ENCODE assay signal across 17 cellular contexts in the genomic region with DNA sequence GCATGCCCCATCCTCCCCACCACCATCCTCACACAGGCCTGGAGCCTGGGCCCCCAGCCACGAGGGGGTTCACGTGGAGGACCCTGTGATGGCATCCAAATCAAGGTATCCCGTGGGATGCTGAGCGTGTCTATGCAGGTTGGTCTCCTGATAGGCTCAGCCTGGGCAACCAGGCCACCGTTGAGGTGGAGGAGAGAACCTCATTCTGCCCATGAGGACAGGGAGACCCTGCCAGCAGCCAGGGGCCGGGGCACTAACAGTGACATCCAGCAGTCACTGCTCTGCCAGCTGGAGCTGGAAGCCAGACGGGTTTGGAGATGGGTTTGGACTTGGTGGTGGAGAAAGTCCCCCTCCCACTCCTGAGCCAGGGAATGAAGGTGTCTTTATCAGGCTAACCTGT.
DNase-seq lines count a peak whose midpoint lies in the region; ATAC-seq and TF ChIP-seq lines count a peak whose summit lies in the region.
"Had no signal": no experiment of that assay in that cellular context is flagged by ENCODE, and none has a peak within 500 bp of the region (broad histone marks: within the 10 kb centered on the region; RNA-seq: fewer than 3 reads in every experiment).

No MANE protein-coding gene starts in this region.

- no peaks in the 10 kb centered on the region for H3K27me3 ChIP-seq in BLaER1 treated with 17β-estradiol and CSF1 and Interleukin-3, amounts not matched to agents 10 nM and 100 nM
- H3K27me3 ChIP-seq in osteoblast (ENCODE audit: insufficient read depth, low read length) = no peaks in the 10 kb centered on the region
- no peaks in the 10 kb centered on the region for H3K27me3 ChIP-seq in H7 (ENCODE audit: control insufficient read depth, insufficient read depth, low read length)
- H3K27me3 ChIP-seq: BLaER1 had no signal

- H3K9ac ChIP-seq in BLaER1 treated with 17β-estradiol and CSF1 and Interleukin-3, amounts not matched to agents 10 nM and 100 nM = no peak overlapping the region
- H3K9ac ChIP-seq: BLaER1 had no signal

- no peak overlapping the region for H2AFZ ChIP-seq in osteoblast (ENCODE audit: low read length)

- no peaks in the 10 kb centered on the region for H3K36me3 ChIP-seq in BLaER1 treated with 17β-estradiol and CSF1 and Interleukin-3, amounts not matched to agents 10 nM and 100 nM
- no peaks in the 10 kb centered on the region for H3K36me3 ChIP-seq in osteoblast (ENCODE audit: insufficient read depth, low read length)
- H3K36me3 ChIP-seq in H7 (replicated peaks; ENCODE audit: control insufficient read depth, insufficient read depth, low read length) = no peaks in the 10 kb centered on the region
- H3K36me3 ChIP-seq: BLaER1 had no signal

- H3K79me2 ChIP-seq in osteoblast (ENCODE audit: insufficient read depth, low read length) = no peaks in the 10 kb centered on the region

- H4K20me1 ChIP-seq in BLaER1 treated with 17β-estradiol and CSF1 and Interleukin-3, amounts not matched to agents 10 nM and 100 nM = no peaks in the 10 kb centered on the region
- H4K20me1 ChIP-seq in osteoblast (ENCODE audit: insufficient read depth, low read length) = no peaks in the 10 kb centered on the region
- H4K20me1 ChIP-seq: BLaER1 had no signal

- no peak overlapping the region for H3K27ac ChIP-seq in BLaER1 treated with 17β-estradiol and CSF1 and Interleukin-3, amounts not matched to agents 10 nM and 100 nM
- no peak overlapping the region for H3K27ac ChIP-seq in coronary artery
- no peak overlapping the region for H3K27ac ChIP-seq in osteoblast (ENCODE audit: low read depth, low read length)
- H3K27ac ChIP-seq: 22Rv1, BLaER1 had no signal

- peaks cover 18 to 33% (median 23%) of the 10 kb centered on the region in 11 experiments for H3K9me3 ChIP-seq in BLaER1 treated with 17β-estradiol and CSF1 and Interleukin-3, amounts not matched to agents 10 nM and 100 nM (replicated peaks in 1 of 11)
- H3K9me3 ChIP-seq in osteoblast (ENCODE audit: low read depth, low read length) = no peaks in the 10 kb centered on the region

- peak overlapping the region in 7 of 11 experiments; percentile 0 to 35 (median 11); a peak in 11 of 22 replicates for H3K4me2 ChIP-seq in BLaER1 treated with 17β-estradiol and CSF1 and Interleukin-3, amounts not matched to agents 10 nM and 100 nM
- H3K4me2 ChIP-seq in osteoblast (ENCODE audit: insufficient read depth, low read length) = no peak overlapping the region
- H3K4me2 ChIP-seq: BLaER1 had no signal

- TF ChIP-seq CTCF in coronary artery (IDR thresholded peaks at IDR 0.05) (no peak), osteoblast (IDR thresholded peaks at IDR 0.05; ENCODE audit: extremely low read depth, low read depth, low read length) (no peak)

- no peak for ATAC-seq in left lobe of liver

- peaks cover 0 to 16% (median 10%) of the 10 kb centered on the region in 10 experiments; a peak in 11 of 20 replicates for H3K4me1 ChIP-seq in BLaER1 treated with 17β-estradiol and CSF1 and Interleukin-3, amounts not matched to agents 10 nM and 100 nM
- H3K4me1 ChIP-seq in osteoblast (ENCODE audit: insufficient read depth, low read length) = no peaks in the 10 kb centered on the region
- H3K4me1 ChIP-seq: BLaER1 had no signal

- DNase-seq in coronary artery (ENCODE audit: low spot score) (peak; percentile 55), left lobe of liver (ENCODE audit: low spot score) (peak; percentile 37), osteoblast (ENCODE audit: insufficient read length, low spot score, missing footprints) (peak; percentile 73), NOMO-1 (lab: John Stamatoyannopoulos, UW; ENCODE audit: unreplicated experiment in 2 of 2) (no peak), occipital lobe (lab: John Stamatoyannopoulos, UW) (no peak), H7 (no peak), DMS79 treated with DMSO at 0.1 percent for 48 hours (lab: John Stamatoyannopoulos, UW) (no peak)
- DNase-seq: CD4-positive, alpha-beta T cell; CD8-positive, alpha-beta memory T cell; DMS 273 treated with DMSO at 0.1 percent for 48 hours; DMS79; GF-D8; GOT3; HCEC 1CT had no signal

- H3K4me3 ChIP-seq in BLaER1 treated with 17β-estradiol and CSF1 and Interleukin-3, amounts not matched to agents 10 nM and 100 nM = no peak overlapping the region
- no peak overlapping the region for H3K4me3 ChIP-seq in coronary artery
- no peak overlapping the region for H3K4me3 ChIP-seq in osteoblast (ENCODE audit: insufficient read depth, low read length)
- H3K4me3 ChIP-seq in H7 (ENCODE audit: insufficient read depth, low read depth, low read length) = no peak overlapping the region
- H3K4me3 ChIP-seq: BLaER1 had no signal

Comparison
In these comparisons a context has a peak if more than half of its experiments do, and no peak if none do; other contexts are left out.
1. DNase-seq: peak in coronary artery (single experiment), left lobe of liver (single experiment) and osteoblast (single experiment); none in NOMO-1 (0 of 2), occipital lobe (single experiment), H7 (single experiment) and DMS79 treated with DMSO at 0.1 percent for 48 hours (single experiment).